ENCODE assay signal across 8 cellular contexts in genomic region chr16:29116207-29116606, GRCh38.
A peak's percentile ranks its signal among the peaks of the same experiment; 100 is the strongest.
DNase-seq lines count a peak whose midpoint lies in the region; ATAC-seq and TF ChIP-seq lines count a peak whose summit lies in the region.
"Not testable (repeated sequence)": the region's sequence is repeated elsewhere in the genome, so short reads cannot be mapped to it uniquely, and the experiment has no call there.

No MANE protein-coding gene starts in this region.

- CTCF ChIA-PET in activated CD4-positive, alpha-beta T cell treated with anti-CD3 and anti-CD28 coated beads for 36 hours (lab: Charles Lee), result interaction anchor here (0.6 kb wide), 1 partner anchor 1358 kb away, joined by 3 read pairs; no protein-coding TSS in a partner anchor

- not testable (repeated sequence) for H3K27me3 ChIP-seq in right cardiac atrium (ENCODE audit: control insufficient read depth, insufficient read depth)

- peak overlapping the region; percentile 26; the same call in 1 of the 2 replicates for H3K27ac Mint-ChIP-seq in HFFc6
- peak overlapping the region; percentile 88 for H3K27ac Mint-ChIP-seq in activated CD4-positive, alpha-beta T cell treated with anti-CD3 and anti-CD28 coated beads for 36 hours
- H3K27ac Mint-ChIP-seq in activated T-helper 17 cell treated with anti-CD3 and anti-CD28 coated beads, Interleukin-2, amount 50 U/mL, for 72 hours, result peak overlapping the region; percentile 88
- peak overlapping the region in 6 of 10 donors; percentile 12 to 84 (median 80) for H3K27ac Mint-ChIP-seq in naive thymus-derived CD8-positive, alpha-beta T cell

- not testable (repeated sequence) for H3K9me3 ChIP-seq in right cardiac atrium (ENCODE audit: control insufficient read depth, low read length)

- not testable (repeated sequence) for H3K36me3 Mint-ChIP-seq in HFFc6 (ENCODE audit: low read depth)
- H3K36me3 Mint-ChIP-seq in activated CD4-positive, alpha-beta T cell treated with anti-CD3 and anti-CD28 coated beads for 36 hours (ENCODE audit: low read depth), result peaks cover 44% of the 10 kb centered on the region
- peaks cover 92% of the 10 kb centered on the region for H3K36me3 Mint-ChIP-seq in activated T-helper 17 cell treated with anti-CD3 and anti-CD28 coated beads, Interleukin-2, amount 50 U/mL, for 72 hours (ENCODE audit: low read depth)
- H3K36me3 Mint-ChIP-seq in naive thymus-derived CD8-positive, alpha-beta T cell, result peaks cover 0 to 55% (median 12%) of the 10 kb centered on the region in 3 donors

- intact Hi-C loops in activated CD4-positive, alpha-beta T cell treated with anti-CD3 and anti-CD28 coated beads for 36 hours (cut with DNase I, micrococcal nuclease), result not testable (repeated sequence)
- intact Hi-C loops in right cardiac atrium (cut with DNase I), result loop anchor here in 1 of 4 donors (10.0 kb wide), 1 partner anchor 139 kb away; no protein-coding TSS in a partner anchor

- WGBS in right cardiac atrium, result 78% methylated on average over 12 of the region's 12 CpGs

- POLR2A ChIA-PET in activated CD4-positive, alpha-beta T cell treated with anti-CD3 and anti-CD28 coated beads for 36 hours (lab: Charles Lee), result interaction anchor here (0.8 to 1.2 kb wide), 2 partner anchors 22 to 95 kb away, joined by 3 read pairs; no protein-coding TSS in a partner anchor
- POLR2A ChIA-PET in naive thymus-derived CD8-positive, alpha-beta T cell (lab: Charles Lee), result not testable (repeated sequence)

- H3K9me3 Mint-ChIP-seq in HFFc6; activated CD4-positive, alpha-beta T cell treated with anti-CD3 and anti-CD28 coated beads for 36 hours (ENCODE audit: low read depth); activated T-helper 17 cell treated with anti-CD3 and anti-CD28 coated beads, Interleukin-2, amount 50 U/mL, for 72 hours; naive thymus-derived CD8-positive, alpha-beta T cell: not testable (repeated sequence)

- not testable (repeated sequence) for TF ChIP-seq CTCF in AG10803 (conservative IDR thresholded peaks at IDR 0.05; ENCODE audit: low read length); HFFc6 (IDR thresholded peaks at IDR 0.05); coronary artery (IDR thresholded peaks at IDR 0.05)

- DNase-seq in AG10803 (ENCODE audit: low read depth) (peak; percentile 64), right cardiac atrium (peak in 1 of 3 donors; percentile 50)
- not testable (repeated sequence) for DNase-seq in HFFc6; activated CD4-positive, alpha-beta T cell treated with anti-CD3 and anti-CD28 coated beads for 36 hours; coronary artery (ENCODE audit: low spot score); naive thymus-derived CD8-positive, alpha-beta T cell
- peak; percentile 25 for DNase-seq in stimulated activated CD8-positive, alpha-beta memory T cell treated with anti-CD3 and anti-CD28 coated beads, Interleukin-4, amount 100 ng/mL, for 48 hours

- H3K27me3 Mint-ChIP-seq in HFFc6 (ENCODE audit: insufficient read depth); activated CD4-positive, alpha-beta T cell treated with anti-CD3 and anti-CD28 coated beads for 36 hours; activated T-helper 17 cell treated with anti-CD3 and anti-CD28 coated beads, Interleukin-2, amount 50 U/mL, for 72 hours; naive thymus-derived CD8-positive, alpha-beta T cell: not testable (repeated sequence)

- H3K4me3 ChIP-seq in AG10803 (ENCODE audit: low read length); coronary artery; right cardiac atrium (ENCODE audit: low read length): not testable (repeated sequence)

- H3K4me1 Mint-ChIP-seq in HFFc6 (ENCODE audit: low read depth), result peaks cover 19% of the 10 kb centered on the region
- H3K4me1 Mint-ChIP-seq in activated CD4-positive, alpha-beta T cell treated with anti-CD3 and anti-CD28 coated beads for 36 hours, result peaks cover 61% of the 10 kb centered on the region
- peaks cover 29% of the 10 kb centered on the region for H3K4me1 Mint-ChIP-seq in activated T-helper 17 cell treated with anti-CD3 and anti-CD28 coated beads, Interleukin-2, amount 50 U/mL, for 72 hours
- H3K4me1 Mint-ChIP-seq in naive thymus-derived CD8-positive, alpha-beta T cell, result peaks cover 7 to 72% (median 27%) of the 10 kb centered on the region in 4 donors

- not testable (repeated sequence) for ATAC-seq in activated CD4-positive, alpha-beta T cell treated with anti-CD3 and anti-CD28 coated beads for 36 hours; activated T-helper 17 cell treated with anti-CD3 and anti-CD28 coated beads, Interleukin-2, amount 50 U/mL, for 72 hours (replicated peaks); naive thymus-derived CD8-positive, alpha-beta T cell
- ATAC-seq in right cardiac atrium, result peak in 1 of 2 donors; percentile 19

- not testable (repeated sequence) for H3K4me3 Mint-ChIP-seq in HFFc6; naive thymus-derived CD8-positive, alpha-beta T cell
- H3K4me3 Mint-ChIP-seq in activated CD4-positive, alpha-beta T cell treated with anti-CD3 and anti-CD28 coated beads for 36 hours, result peak overlapping the region; percentile 23
- H3K4me3 Mint-ChIP-seq in activated T-helper 17 cell treated with anti-CD3 and anti-CD28 coated beads, Interleukin-2, amount 50 U/mL, for 72 hours, result peak overlapping the region; percentile 63

- not testable (repeated sequence) for H3K4me1 ChIP-seq in right cardiac atrium (ENCODE audit: control insufficient read depth, insufficient read depth, low read length)

- H3K27ac ChIP-seq in coronary artery (peak overlapping the region; percentile 32 to 51), right cardiac atrium (ENCODE audit: low read length) (peak overlapping the region; percentile 23)

Comparison
In these comparisons a context has a peak if more than half of its experiments do, and no peak if none do; other contexts are left out.
1. H3K27ac Mint-ChIP-seq: peak in every context shown above with its lines; median percentile 88 in activated CD4-positive, alpha-beta T cell treated with anti-CD3 and anti-CD28 coated beads for 36 hours; 88 in activated T-helper 17 cell treated with anti-CD3 and anti-CD28 coated beads, Interleukin-2, amount 50 U/mL, for 72 hours; 80 in naive thymus-derived CD8-positive, alpha-beta T cell; 26 in HFFc6.